ENCODE assay signal across 1 cellular context in the genomic region with DNA sequence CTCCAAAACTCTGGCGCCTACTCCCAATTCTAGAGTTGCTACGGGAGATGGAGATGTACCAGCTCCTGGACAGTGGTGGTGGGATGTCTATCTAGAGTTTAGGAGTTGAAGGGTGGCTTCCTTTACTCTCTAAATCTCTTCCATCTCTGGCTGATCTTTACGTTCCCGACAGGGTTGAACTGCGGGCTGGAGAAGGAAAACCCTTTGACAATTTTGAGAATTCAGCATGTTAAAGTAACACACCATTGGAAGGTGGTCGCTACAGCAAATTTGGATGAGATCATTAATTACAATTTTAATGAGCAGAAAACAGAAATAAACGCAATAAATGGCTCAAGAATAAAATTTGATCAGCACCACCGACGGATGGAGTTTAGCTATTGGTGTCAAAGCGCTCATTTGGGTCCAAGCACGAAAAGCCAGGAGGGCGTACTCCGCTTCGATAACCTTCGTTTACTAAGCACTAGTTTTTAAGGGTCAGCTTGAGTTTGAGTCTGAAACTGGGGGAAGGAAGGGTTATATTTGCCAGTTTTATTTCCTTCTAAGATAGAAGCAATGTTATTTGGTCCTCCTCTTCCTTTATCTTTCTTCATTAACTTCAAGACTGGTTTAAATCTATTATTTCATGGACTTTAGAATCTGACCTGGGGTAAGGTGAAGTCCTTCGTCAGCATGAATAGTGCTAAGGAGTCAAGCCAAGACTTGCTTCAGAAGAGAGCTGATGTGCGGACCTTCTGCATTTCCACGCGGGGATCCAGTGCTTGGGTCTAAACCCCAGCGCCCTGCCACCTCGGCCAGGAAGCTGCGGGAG.
TF ChIP-seq lines count a peak whose summit lies in the region.

No MANE protein-coding gene starts in this region.

TF ChIP-seq in WTC11, 78 proteins besides CTCF, POLR2A, EP300 and RAD21 (continued from another document):
- no peak for TF ChIP-seq JUN (CRISPR knock-in tag; IDR thresholded peaks at IDR 0.05)
- TF ChIP-seq PRRX2 (CRISPR knock-in tag; IDR thresholded peaks at IDR 0.05) = no peak
- no peak for TF ChIP-seq GABPB1 (CRISPR knock-in tag; IDR thresholded peaks at IDR 0.05)
- no peak for TF ChIP-seq E2F4 (CRISPR knock-in tag; IDR thresholded peaks at IDR 0.05; ENCODE audit: borderline replicate concordance, low read depth)
- TF ChIP-seq ELF4 (CRISPR knock-in tag; IDR thresholded peaks at IDR 0.05; ENCODE audit: low read depth) = no peak
- no peak for TF ChIP-seq CREB1 (CRISPR knock-in tag; IDR thresholded peaks at IDR 0.05)
- TF ChIP-seq, protein P1, sequence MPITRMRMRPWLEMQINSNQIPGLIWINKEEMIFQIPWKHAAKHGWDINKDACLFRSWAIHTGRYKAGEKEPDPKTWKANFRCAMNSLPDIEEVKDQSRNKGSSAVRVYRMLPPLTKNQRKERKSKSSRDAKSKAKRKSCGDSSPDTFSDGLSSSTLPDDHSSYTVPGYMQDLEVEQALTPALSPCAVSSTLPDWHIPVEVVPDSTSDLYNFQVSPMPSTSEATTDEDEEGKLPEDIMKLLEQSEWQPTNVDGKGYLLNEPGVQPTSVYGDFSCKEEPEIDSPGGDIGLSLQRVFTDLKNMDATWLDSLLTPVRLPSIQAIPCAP (CRISPR knock-in tag; IDR thresholded peaks at IDR 0.05) = no peak
- no peak for TF ChIP-seq SOX15 (CRISPR knock-in tag; IDR thresholded peaks at IDR 0.05)
